ENCODE assay signal across 1 cellular context in genomic region chr4:76208005-76208765, GRCh38.
TF ChIP-seq lines count a peak whose summit lies in the region.

No MANE protein-coding gene starts in this region.

TF ChIP-seq in HepG2, 621 proteins besides CTCF, POLR2A, EP300 and RAD21 (continued from another document and continues in another):
- TF ChIP-seq ZNF784 (CRISPR knock-in tag; IDR thresholded peaks at IDR 0.05; ENCODE audit: borderline replicate concordance) (no peak), ZNF550 (CRISPR knock-in tag; IDR thresholded peaks at IDR 0.05; ENCODE audit: borderline replicate concordance) (no peak), STAT6 (CRISPR knock-in tag; IDR thresholded peaks at IDR 0.05; ENCODE audit: borderline replicate concordance) (no peak), SIN3A (IDR thresholded peaks at IDR 0.05; ENCODE audit: borderline replicate concordance, low read depth, low read length) (0 out of 2 replicates have a peak, but pooled peaks have one; percentile 67), ZFP1 (CRISPR knock-in tag; IDR thresholded peaks at IDR 0.05) (no peak), SNAPC2 (CRISPR knock-in tag; IDR thresholded peaks at IDR 0.05) (no peak), YEATS4 (CRISPR knock-in tag; IDR thresholded peaks at IDR 0.05; ENCODE audit: borderline replicate concordance) (peak; percentile 55; the same call in 1 of the 2 replicates), TFDP2 (CRISPR knock-in tag; IDR thresholded peaks at IDR 0.05) (peak; percentile 33; the same call in 1 of the 2 replicates), ZNF724P (CRISPR knock-in tag; IDR thresholded peaks at IDR 0.05; ENCODE audit: borderline replicate concordance) (no peak), PITX1 (CRISPR knock-in tag; IDR thresholded peaks at IDR 0.05) (0 out of 2 replicates have a peak, but pooled peaks have one; percentile 43), ZNF788 (CRISPR knock-in tag; IDR thresholded peaks at IDR 0.05; ENCODE audit: borderline replicate concordance) (peak; percentile 53; the same call in 1 of the 2 replicates), ZFP90 (CRISPR knock-in tag; IDR thresholded peaks at IDR 0.05; ENCODE audit: borderline replicate concordance) (no peak), SRSF1 (optimal IDR thresholded peaks at IDR 0.05; ENCODE audit: low read depth, low read length) (no peak), ZKSCAN8 (CRISPR knock-in tag; IDR thresholded peaks at IDR 0.05; ENCODE audit: borderline replicate concordance) (peak; percentile 56; the same call in 1 of the 2 replicates), KAT8 (CRISPR knock-in tag; IDR thresholded peaks at IDR 0.05) (peak; percentile 69; the same call in 1 of the 2 replicates), ATF1 (CRISPR knock-in tag; IDR thresholded peaks at IDR 0.05) (no peak), ZBTB7A (CRISPR knock-in tag; IDR thresholded peaks at IDR 0.05) (no peak), ZNF775 (CRISPR knock-in tag; IDR thresholded peaks at IDR 0.05; ENCODE audit: borderline replicate concordance) (no peak), STAT5B (CRISPR knock-in tag; IDR thresholded peaks at IDR 0.05) (no peak), RCOR2 (CRISPR knock-in tag; IDR thresholded peaks at IDR 0.05) (peak; percentile 26; the same call in 1 of the 2 replicates), FOXO4 (CRISPR knock-in tag; conservative IDR thresholded peaks at IDR 0.05) (no peak), ZNF768 (CRISPR knock-in tag; IDR thresholded peaks at IDR 0.05) (no peak), ZNF530 (CRISPR knock-in tag; IDR thresholded peaks at IDR 0.05; ENCODE audit: low read depth) (no peak), ZNF101 (CRISPR knock-in tag; IDR thresholded peaks at IDR 0.05; ENCODE audit: borderline replicate concordance, low read depth) (no peak), FOXO1 (CRISPR knock-in tag; IDR thresholded peaks at IDR 0.05) (peak; percentile 69), ZNF841 (CRISPR knock-in tag; IDR thresholded peaks at IDR 0.05; ENCODE audit: borderline replicate concordance) (no peak), IRF2 (CRISPR knock-in tag; IDR thresholded peaks at IDR 0.05) (peak; percentile 98), TMF1 (CRISPR knock-in tag; IDR thresholded peaks at IDR 0.05; ENCODE audit: low read depth) (no peak), HMGA1 (CRISPR knock-in tag; conservative IDR thresholded peaks at IDR 0.05) (no peak), YEATS2 (CRISPR knock-in tag; IDR thresholded peaks at IDR 0.05; ENCODE audit: borderline replicate concordance) (peak; percentile 76; the same call in 1 of the 2 replicates), KLF15 (CRISPR knock-in tag; IDR thresholded peaks at IDR 0.05; ENCODE audit: borderline replicate concordance) (no peak), ZNF354B (CRISPR knock-in tag; IDR thresholded peaks at IDR 0.05) (no peak), NFE2L2 (IDR thresholded peaks at IDR 0.05; ENCODE audit: low read length) (no peak), ZNF331 (CRISPR knock-in tag; IDR thresholded peaks at IDR 0.05) (peak; percentile 91), HOXA3 (CRISPR knock-in tag; IDR thresholded peaks at IDR 0.05) (peak; percentile 49; the same call in 1 of the 2 replicates), SOX5 (CRISPR knock-in tag; IDR thresholded peaks at IDR 0.05; ENCODE audit: borderline replicate concordance) (peak; percentile 51; the same call in 1 of the 2 replicates), MED13 (CRISPR knock-in tag; IDR thresholded peaks at IDR 0.05) (no peak), JDP2 (CRISPR knock-in tag; IDR thresholded peaks at IDR 0.05; ENCODE audit: borderline replicate concordance) (no peak), RARA (CRISPR knock-in tag; IDR thresholded peaks at IDR 0.05) (peak; percentile 70), MATR3 (CRISPR knock-in tag; IDR thresholded peaks at IDR 0.05) (no peak), ZNF124 (CRISPR knock-in tag; IDR thresholded peaks at IDR 0.05) (0 out of 2 replicates have a peak, but pooled peaks have one; percentile 34), POLR2G (IDR thresholded peaks at IDR 0.05; ENCODE audit: low read depth, low read length) (peak; percentile 46; the same call in 1 of the 2 replicates)
- TF ChIP-seq, protein P1, sequence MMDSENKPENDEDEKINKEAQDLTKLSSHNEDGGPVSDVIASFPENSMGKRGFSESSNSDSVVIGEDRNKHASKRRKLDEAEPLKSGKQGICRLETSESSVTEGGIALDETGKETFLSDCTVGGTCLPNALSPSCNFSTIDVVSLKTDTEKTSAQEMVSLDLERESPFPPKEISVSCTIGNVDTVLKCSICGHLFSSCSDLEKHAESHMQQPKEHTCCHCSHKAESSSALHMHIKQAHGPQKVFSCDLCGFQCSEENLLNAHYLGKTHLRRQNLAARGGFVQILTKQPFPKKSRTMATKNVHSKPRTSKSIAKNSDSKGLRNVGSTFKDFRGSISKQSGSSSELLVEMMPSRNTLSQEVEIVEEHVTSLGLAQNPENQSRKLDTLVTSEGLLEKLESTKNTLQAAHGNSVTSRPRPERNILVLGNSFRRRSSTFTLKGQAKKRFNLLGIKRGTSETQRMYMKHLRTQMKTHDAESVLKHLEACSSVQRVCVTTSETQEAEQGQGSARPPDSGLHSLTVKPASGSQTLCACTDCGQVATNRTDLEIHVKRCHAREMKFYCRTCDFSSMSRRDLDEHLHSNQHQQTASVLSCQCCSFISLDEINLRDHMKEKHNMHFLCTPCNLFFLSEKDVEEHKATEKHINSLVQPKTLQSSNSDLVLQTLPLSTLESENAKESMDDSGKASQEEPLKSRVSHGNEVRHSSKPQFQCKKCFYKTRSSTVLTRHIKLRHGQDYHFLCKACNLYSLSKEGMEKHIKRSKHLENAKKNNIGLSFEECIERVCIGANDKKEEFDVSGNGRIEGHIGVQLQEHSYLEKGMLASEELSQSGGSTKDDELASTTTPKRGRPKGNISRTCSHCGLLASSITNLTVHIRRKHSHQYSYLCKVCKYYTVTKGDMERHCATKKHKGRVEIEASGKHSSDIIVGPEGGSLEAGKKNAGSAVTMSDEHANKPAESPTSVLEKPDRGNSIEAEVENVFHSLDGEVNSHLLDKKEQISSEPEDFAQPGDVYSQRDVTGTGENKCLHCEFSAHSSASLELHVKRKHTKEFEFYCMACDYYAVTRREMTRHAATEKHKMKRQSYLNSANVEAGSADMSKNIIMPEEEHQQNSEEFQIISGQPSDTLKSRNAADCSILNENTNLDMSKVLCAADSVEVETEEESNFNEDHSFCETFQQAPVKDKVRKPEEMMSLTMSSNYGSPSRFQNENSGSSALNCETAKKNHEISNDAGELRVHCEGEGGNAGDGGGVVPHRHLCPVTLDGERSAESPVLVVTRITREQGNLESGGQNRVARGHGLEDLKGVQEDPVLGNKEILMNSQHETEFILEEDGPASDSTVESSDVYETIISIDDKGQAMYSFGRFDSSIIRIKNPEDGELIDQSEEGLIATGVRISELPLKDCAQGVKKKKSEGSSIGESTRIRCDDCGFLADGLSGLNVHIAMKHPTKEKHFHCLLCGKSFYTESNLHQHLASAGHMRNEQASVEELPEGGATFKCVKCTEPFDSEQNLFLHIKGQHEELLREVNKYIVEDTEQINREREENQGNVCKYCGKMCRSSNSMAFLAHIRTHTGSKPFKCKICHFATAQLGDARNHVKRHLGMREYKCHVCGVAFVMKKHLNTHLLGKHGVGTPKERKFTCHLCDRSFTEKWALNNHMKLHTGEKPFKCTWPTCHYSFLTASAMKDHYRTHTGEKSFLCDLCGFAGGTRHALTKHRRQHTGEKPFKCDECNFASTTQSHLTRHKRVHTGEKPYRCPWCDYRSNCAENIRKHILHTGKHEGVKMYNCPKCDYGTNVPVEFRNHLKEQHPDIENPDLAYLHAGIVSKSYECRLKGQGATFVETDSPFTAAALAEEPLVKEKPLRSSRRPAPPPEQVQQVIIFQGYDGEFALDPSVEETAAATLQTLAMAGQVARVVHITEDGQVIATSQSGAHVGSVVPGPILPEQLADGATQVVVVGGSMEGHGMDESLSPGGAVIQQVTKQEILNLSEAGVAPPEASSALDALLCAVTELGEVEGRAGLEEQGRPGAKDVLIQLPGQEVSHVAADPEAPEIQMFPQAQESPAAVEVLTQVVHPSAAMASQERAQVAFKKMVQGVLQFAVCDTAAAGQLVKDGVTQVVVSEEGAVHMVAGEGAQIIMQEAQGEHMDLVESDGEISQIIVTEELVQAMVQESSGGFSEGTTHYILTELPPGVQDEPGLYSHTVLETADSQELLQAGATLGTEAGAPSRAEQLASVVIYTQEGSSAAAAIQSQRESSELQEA (CRISPR knock-in tag; IDR thresholded peaks at IDR 0.05; ENCODE audit: not compliant biosample characterization), result no peak
- TF ChIP-seq, protein P2, sequence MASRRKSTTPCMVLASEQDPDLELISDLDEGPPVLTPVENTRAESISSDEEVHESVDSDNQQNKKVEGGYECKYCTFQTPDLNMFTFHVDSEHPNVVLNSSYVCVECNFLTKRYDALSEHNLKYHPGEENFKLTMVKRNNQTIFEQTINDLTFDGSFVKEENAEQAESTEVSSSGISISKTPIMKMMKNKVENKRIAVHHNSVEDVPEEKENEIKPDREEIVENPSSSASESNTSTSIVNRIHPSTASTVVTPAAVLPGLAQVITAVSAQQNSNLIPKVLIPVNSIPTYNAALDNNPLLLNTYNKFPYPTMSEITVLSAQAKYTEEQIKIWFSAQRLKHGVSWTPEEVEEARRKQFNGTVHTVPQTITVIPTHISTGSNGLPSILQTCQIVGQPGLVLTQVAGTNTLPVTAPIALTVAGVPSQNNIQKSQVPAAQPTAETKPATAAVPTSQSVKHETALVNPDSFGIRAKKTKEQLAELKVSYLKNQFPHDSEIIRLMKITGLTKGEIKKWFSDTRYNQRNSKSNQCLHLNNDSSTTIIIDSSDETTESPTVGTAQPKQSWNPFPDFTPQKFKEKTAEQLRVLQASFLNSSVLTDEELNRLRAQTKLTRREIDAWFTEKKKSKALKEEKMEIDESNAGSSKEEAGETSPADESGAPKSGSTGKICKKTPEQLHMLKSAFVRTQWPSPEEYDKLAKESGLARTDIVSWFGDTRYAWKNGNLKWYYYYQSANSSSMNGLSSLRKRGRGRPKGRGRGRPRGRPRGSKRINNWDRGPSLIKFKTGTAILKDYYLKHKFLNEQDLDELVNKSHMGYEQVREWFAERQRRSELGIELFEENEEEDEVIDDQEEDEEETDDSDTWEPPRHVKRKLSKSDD (CRISPR knock-in tag; IDR thresholded peaks at IDR 0.05; ENCODE audit: low read depth), result no peak
- TF ChIP-seq, protein P3, sequence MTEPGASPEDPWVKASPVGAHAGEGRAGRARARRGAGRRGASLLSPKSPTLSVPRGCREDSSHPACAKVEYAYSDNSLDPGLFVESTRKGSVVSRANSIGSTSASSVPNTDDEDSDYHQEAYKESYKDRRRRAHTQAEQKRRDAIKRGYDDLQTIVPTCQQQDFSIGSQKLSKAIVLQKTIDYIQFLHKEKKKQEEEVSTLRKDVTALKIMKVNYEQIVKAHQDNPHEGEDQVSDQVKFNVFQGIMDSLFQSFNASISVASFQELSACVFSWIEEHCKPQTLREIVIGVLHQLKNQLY (CRISPR knock-in tag; IDR thresholded peaks at IDR 0.05), result 0 out of 2 replicates have a peak, but pooled peaks have one; percentile 22
- TF ChIP-seq, protein P4, sequence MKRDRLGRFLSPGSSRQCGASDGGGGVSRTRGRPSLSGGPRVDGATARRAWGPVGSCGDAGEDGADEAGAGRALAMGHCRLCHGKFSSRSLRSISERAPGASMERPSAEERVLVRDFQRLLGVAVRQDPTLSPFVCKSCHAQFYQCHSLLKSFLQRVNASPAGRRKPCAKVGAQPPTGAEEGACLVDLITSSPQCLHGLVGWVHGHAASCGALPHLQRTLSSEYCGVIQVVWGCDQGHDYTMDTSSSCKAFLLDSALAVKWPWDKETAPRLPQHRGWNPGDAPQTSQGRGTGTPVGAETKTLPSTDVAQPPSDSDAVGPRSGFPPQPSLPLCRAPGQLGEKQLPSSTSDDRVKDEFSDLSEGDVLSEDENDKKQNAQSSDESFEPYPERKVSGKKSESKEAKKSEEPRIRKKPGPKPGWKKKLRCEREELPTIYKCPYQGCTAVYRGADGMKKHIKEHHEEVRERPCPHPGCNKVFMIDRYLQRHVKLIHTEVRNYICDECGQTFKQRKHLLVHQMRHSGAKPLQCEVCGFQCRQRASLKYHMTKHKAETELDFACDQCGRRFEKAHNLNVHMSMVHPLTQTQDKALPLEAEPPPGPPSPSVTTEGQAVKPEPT (CRISPR knock-in tag; IDR thresholded peaks at IDR 0.05; ENCODE audit: low read depth), result 0 out of 2 replicates have a peak, but pooled peaks have one; percentile 28
